ENCODE assay signal across 8 cellular contexts in the genomic region with DNA sequence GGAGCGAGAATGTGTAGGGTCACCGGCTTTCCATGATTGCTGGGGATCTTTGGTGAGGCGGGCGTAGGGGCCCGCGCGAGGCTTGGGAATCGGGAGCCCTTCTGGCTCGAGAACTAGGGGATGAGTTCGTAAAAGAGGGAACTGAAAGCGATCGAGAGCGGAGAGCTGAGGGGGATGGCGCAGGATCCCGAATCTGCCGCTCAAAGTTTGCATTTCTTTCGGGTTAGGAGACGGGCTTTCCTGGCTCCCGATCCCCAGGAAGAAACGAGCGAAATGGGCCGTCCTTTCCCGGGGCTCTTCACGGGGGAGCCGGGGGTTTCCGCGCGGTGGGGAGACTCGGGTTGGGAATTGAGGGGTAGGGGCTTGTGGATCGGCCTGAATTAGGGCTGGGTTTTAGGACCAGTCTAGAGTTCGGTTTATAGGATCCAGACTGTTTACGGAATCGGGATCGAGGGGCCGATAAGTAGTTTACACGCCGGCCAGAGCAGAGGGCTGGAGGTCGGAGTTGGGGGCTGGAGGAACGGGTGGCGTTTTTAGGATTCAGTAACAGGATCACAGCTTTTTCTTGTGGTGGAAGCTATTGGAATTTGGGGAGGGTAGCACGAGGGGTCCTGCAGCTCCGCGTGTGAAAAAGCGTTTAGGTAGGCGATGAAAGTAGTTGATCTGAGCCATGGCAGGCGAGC. TPM values are rescaled to one million over a fixed set of nuclear protein-coding genes. Genes with fewer than 3 reads are reported as not detected.
DNase-seq lines count a peak whose midpoint lies in the region; ATAC-seq, FAIRE-seq and TF ChIP-seq lines count a peak whose summit lies in the region.

No MANE protein-coding gene starts in this region.

- dilution Hi-C loops in keratinocyte (cut with MboI; ENCODE audit: extremely low pct_ligation_motif_present, low sequenced_read_pairs) = no loop called here

- H3K9ac ChIP-seq in GM23248 (peak overlapping the region; percentile 62), keratinocyte (ENCODE audit: control insufficient read depth, extremely low read depth, insufficient read depth, low read length) (peak overlapping the region; percentile 28), stomach smooth muscle (ENCODE audit: low read length in 2 of 2) (peak overlapping the region; percentile 69 to 86)

- H2AFZ ChIP-seq in GM23248 (peak overlapping the region; percentile 86), keratinocyte (ENCODE audit: control insufficient read depth, low read length) (peak overlapping the region; percentile 78)

- H4K20me1 ChIP-seq in GM23248 (ENCODE audit: insufficient read depth) (no peaks in the 10 kb centered on the region), keratinocyte (ENCODE audit: control insufficient read depth, extremely low read depth, insufficient read depth, low read length) (no peaks in the 10 kb centered on the region)

- peak; percentile 51 for DNase-seq in AG20443 (ENCODE audit: low spot score)
- DNase-seq in GM23248 = peak; percentile 66
- DNase-seq in keratinocyte (ENCODE audit: low read depth, low spot score) = no peak
- DNase-seq in NCI-H1092 (lab: John Stamatoyannopoulos, UW) = no peak

- H3K27ac ChIP-seq in GM23248 (0 out of 2 replicates have a peak overlapping the region, but pooled peaks have one; percentile 3), angular gyrus (ENCODE audit: low read depth, low read length) (peak overlapping the region; percentile 84), keratinocyte (ENCODE audit: control insufficient read depth, insufficient read depth, low read length) (no peak overlapping the region), stomach smooth muscle (ENCODE audit: low read length) (peak overlapping the region; percentile 91)

- in situ Hi-C loops in GM23248 (cut with MboI) = no loop called here

- H3K4me3 ChIP-seq in GM23248 (peak overlapping the region; percentile 74), keratinocyte (ENCODE audit: control insufficient read depth in 2 of 3, extremely low read depth in 1 of 3, insufficient read depth in 2 of 3, low read depth in 1 of 3, low read length in 3 of 3) (peak overlapping the region; percentile 29 to 73 (median 72)), stomach smooth muscle (ENCODE audit: low read length in 2 of 2) (peak overlapping the region; percentile 79 to 82)

- no peaks in the 10 kb centered on the region for H3K9me2 ChIP-seq in GM23248 (ENCODE audit: insufficient read depth)

- H3K4me1 ChIP-seq in GM23248 (ENCODE audit: insufficient read depth) (no peaks in the 10 kb centered on the region), keratinocyte (ENCODE audit: control insufficient read depth, extremely low read depth, insufficient read depth, low read length) (peaks cover 3% of the 10 kb centered on the region), stomach smooth muscle (ENCODE audit: control insufficient read depth, insufficient read depth, low read length) (peaks cover 61% of the 10 kb centered on the region)

- H3K9me3 ChIP-seq in GM23248 (ENCODE audit: low read depth) = no peaks in the 10 kb centered on the region
- no peaks in the 10 kb centered on the region for H3K9me3 ChIP-seq in keratinocyte (ENCODE audit: control insufficient read depth, low read depth, low read length)
- H3K9me3 ChIP-seq in stomach smooth muscle (ENCODE audit: control insufficient read depth in 2 of 2, low read length in 2 of 2) = no peaks in the 10 kb centered on the region

- H3K9me1 ChIP-seq in keratinocyte (ENCODE audit: control insufficient read depth, extremely low read depth, insufficient read depth, low read length) = no peaks in the 10 kb centered on the region

- no peaks in the 10 kb centered on the region for H3K79me2 ChIP-seq in GM23248 (ENCODE audit: insufficient read depth)
- no peaks in the 10 kb centered on the region for H3K79me2 ChIP-seq in keratinocyte (ENCODE audit: control insufficient read depth, insufficient read depth, low read length)

- H3K36me3 ChIP-seq in GM23248 (ENCODE audit: low read depth) (no peaks in the 10 kb centered on the region), keratinocyte (ENCODE audit: control insufficient read depth in 2 of 2, extremely low read depth in 1 of 2, insufficient read depth in 2 of 2, low read length in 2 of 2) (no peaks in the 10 kb centered on the region), stomach smooth muscle (ENCODE audit: control insufficient read depth in 2 of 2, insufficient read depth in 2 of 2, low read length in 2 of 2) (no peaks in the 10 kb centered on the region)

- no peak for FAIRE-seq in keratinocyte (lab: Jason Lieb, UNC)

- no peaks in the 10 kb centered on the region for H3F3A ChIP-seq in GM23248 (ENCODE audit: insufficient read depth)

- no peak for TF ChIP-seq CTCF in keratinocyte (optimal IDR thresholded peaks at IDR 0.05 in 1 of 3, IDR thresholded peaks at IDR 0.05 in 1 of 3, conservative IDR thresholded peaks at IDR 0.05 in 1 of 3; ENCODE audit: extremely low read depth in 1 of 3, insufficient read depth in 2 of 3, low read length in 3 of 3)

- WGBS in GM23248 (ENCODE audit: low coverage in 1 of 2, low lambda C conversion rate in 2 of 2, missing lambda C conversion rate in 2 of 2), 2 experiments = 3 to 4% methylated on average over 46 of the region's 46 CpGs

- peak overlapping the region; percentile 87 for H3K4me2 ChIP-seq in GM23248 (ENCODE audit: unreplicated experiment)
- peak overlapping the region; percentile 89 for H3K4me2 ChIP-seq in keratinocyte (ENCODE audit: control insufficient read depth, extremely low read depth, insufficient read depth, low read depth, low read length)

- ATAC-seq in HG02852 (IDR thresholded peaks at IDR 0.05; ENCODE audit: unreplicated experiment) = no peak
- ATAC-seq in GM18517 (IDR thresholded peaks at IDR 0.05; ENCODE audit: unreplicated experiment) = no peak

- H3K27me3 ChIP-seq in GM23248 (replicated peaks; ENCODE audit: insufficient read depth) (peaks cover 3% of the 10 kb centered on the region; the same call in 1 of the 2 replicates), keratinocyte (ENCODE audit: control insufficient read depth, extremely low read depth, insufficient read depth, low read length) (peaks cover 26% of the 10 kb centered on the region), stomach smooth muscle (ENCODE audit: control insufficient read depth in 1 of 2, insufficient read depth in 2 of 2, low read length in 2 of 2) (no peaks in the 10 kb centered on the region)

RNA-seq across cellular contexts. Expression of gene PKNOX2, which starts 1.3 kb away (rescaled TPM):
- 0.51 and 0.76 TPM in 2 replicates for total RNA-seq in GM23248 (2014; rRNA removed; shearing (Covaris generic))
- polyA plus RNA-seq in GM23248 (2016; fragmentation: Nextera tagmentation; extraction: Ambion mirVana) (0.08 and 0.21 TPM in 2 replicates), keratinocyte (0.03 to 0.05 TPM (median 0.03 TPM) in 3 replicates)
- 0.06 TPM for polyA plus RNA-seq in keratinocyte (2011; ENCODE audit: low read depth)
- polyA plus RNA-seq in keratinocyte (2011; cell fraction: cytosol; rRNA removed) = 0.01 and 0.06 TPM in 2 replicates
- polyA plus RNA-seq in keratinocyte (2011; cell fraction: nucleus; rRNA removed) = 0.04 TPM in 2 replicates
- 0.03 and 0.32 TPM in 2 replicates for polyA plus RNA-seq in keratinocyte (2012; ENCODE audit: low replicate concordance)
- 0.07 TPM in 1 of 3 replicates, not detected in the others for polyA minus RNA-seq in keratinocyte
- polyA minus RNA-seq in keratinocyte (2011; cell fraction: cytosol; rRNA and poly(A)+ RNA removed) = not detected
- polyA minus RNA-seq in keratinocyte (2011; cell fraction: nucleus; rRNA and poly(A)+ RNA removed) = not detected in 2 replicates

RNA-seq across cellular contexts. Expression of gene TMEM218, which starts 54.4 kb away (rescaled TPM):
- 31.9 and 44.9 TPM in 2 replicates for total RNA-seq in GM23248 (2014; rRNA removed; shearing (Covaris generic))
- polyA plus RNA-seq in GM23248 (2016; fragmentation: Nextera tagmentation; extraction: Ambion mirVana) (30.1 and 32.8 TPM in 2 replicates), keratinocyte (21.0 to 35.9 TPM (median 34.2 TPM) in 3 replicates)
- 2.5 TPM for polyA plus RNA-seq in keratinocyte (2011; ENCODE audit: low read depth)
- polyA plus RNA-seq in keratinocyte (2011; cell fraction: cytosol; rRNA removed) = 25.2 and 37.1 TPM in 2 replicates
- 33.4 and 33.7 TPM in 2 replicates for polyA plus RNA-seq in keratinocyte (2011; cell fraction: nucleus; rRNA removed)
- polyA plus RNA-seq in keratinocyte (2012; ENCODE audit: low replicate concordance) = 16.1 and 19.3 TPM in 2 replicates
- polyA minus RNA-seq in keratinocyte = 8.3 to 15.7 TPM (median 8.7 TPM) in 3 replicates
- polyA minus RNA-seq in keratinocyte (2011; cell fraction: cytosol; rRNA and poly(A)+ RNA removed) = 6.7 TPM
- 6.2 and 8.6 TPM in 2 replicates for polyA minus RNA-seq in keratinocyte (2011; cell fraction: nucleus; rRNA and poly(A)+ RNA removed)

Comparison
In these comparisons a context has a peak if more than half of its experiments do, and no peak if none do; other contexts are left out.
1. DNase-seq: peak in AG20443 (single experiment) and GM23248 (single experiment); none in keratinocyte (single experiment) and NCI-H1092 (single experiment).
2. Peak in every context shown above with its lines, with median percentiles within 50 percentile points of each other: H3K4me3 ChIP-seq and H3K9ac ChIP-seq.